Comparison of ENCODE assay signal across 8 cellular contexts in genomic region chr12:64780531-64781373, GRCh38. TPM values are rescaled to one million over a fixed set of nuclear protein-coding genes. Genes with fewer than 3 reads are reported as not detected.
DNase-seq lines count a peak whose midpoint lies in the region; ATAC-seq, FAIRE-seq and TF ChIP-seq lines count a peak whose summit lies in the region.

No MANE protein-coding gene starts in this region.

- no peak overlapping the region for H3K27ac ChIP-seq in AG04450 (ENCODE audit: low read depth, low read length)

- peaks cover 3% of the 10 kb centered on the region; the same call in 1 of the 2 replicates for H3K9me3 ChIP-seq in AG04450 (ENCODE audit: control insufficient read depth, insufficient read depth, low read length)

- DNase-seq in AG04450 (ENCODE audit: low read depth, low spot score) (no peak), GM19239 (ENCODE audit: insufficient read length, low spot score) (peak; percentile 14), NCI-H1417 treated with DMSO at 0.1 percent for 48 hours (lab: John Stamatoyannopoulos, UW) (peak; percentile 37), Right ventricle myocardium inferior (ENCODE audit: missing footprints) (peak; percentile 79), osteocyte (ENCODE audit: extremely low spot score, unreplicated experiment) (no peak), COLO829 (ENCODE audit: low spot score) (no peak)
- no peak for DNase-seq in activated T-cell treated with anti-CD3 and anti-CD28 coated beads, Interleukin-2, amount 50 U/mL, for 4 hours

- no peaks in the 10 kb centered on the region for H3K36me3 Mint-ChIP-seq in activated T-cell treated with anti-CD3 and anti-CD28 coated beads, Interleukin-2, amount 50 U/mL, for 4 hours (ENCODE audit: insufficient read depth)
- H3K36me3 Mint-ChIP-seq in osteocyte (ENCODE audit: unreplicated experiment) = peaks cover under 1% of the 10 kb centered on the region

- H3K4me3 ChIP-seq in AG04450 (ENCODE audit: low read depth, low read length) = peak overlapping the region; percentile 31

- H3K27me3 ChIP-seq in AG04450 (ENCODE audit: control insufficient read depth, insufficient read depth, low read length) = peaks cover 48% of the 10 kb centered on the region

- TF ChIP-seq CTCF in AG04450 (IDR thresholded peaks at IDR 0.05; ENCODE audit: low read depth, low read length) (no peak), osteocyte (IDR thresholded peaks at IDR 0.05) (no peak)

- peaks cover 19% of the 10 kb centered on the region for H3K9me3 Mint-ChIP-seq in activated T-cell treated with anti-CD3 and anti-CD28 coated beads, Interleukin-2, amount 50 U/mL, for 4 hours
- peaks cover 9% of the 10 kb centered on the region for H3K9me3 Mint-ChIP-seq in osteocyte (ENCODE audit: unreplicated experiment)

- POLR2A ChIA-PET in AG04450 (lab: Yijun Ruan, JAX) = interaction anchor here (0.8 kb wide), 1 partner anchor 16 kb away, joined by 5 read pairs; no protein-coding TSS in a partner anchor

- CTCF ChIA-PET in AG04450 (lab: Charles Lee) = interaction anchor here (0.6 to 3.8 kb wide), 3 partner anchors 16 to 290 kb away, joined by 3 to 17 read pairs (median 15); no protein-coding TSS in a partner anchor

- no peak overlapping the region for H3K27ac Mint-ChIP-seq in osteocyte (ENCODE audit: unreplicated experiment)

- H3K4me1 Mint-ChIP-seq in activated T-cell treated with anti-CD3 and anti-CD28 coated beads, Interleukin-2, amount 50 U/mL, for 4 hours (ENCODE audit: low read depth) = peaks cover 15% of the 10 kb centered on the region
- peaks cover 12% of the 10 kb centered on the region for H3K4me1 Mint-ChIP-seq in osteocyte (ENCODE audit: unreplicated experiment)

- H3K4me3 Mint-ChIP-seq in activated T-cell treated with anti-CD3 and anti-CD28 coated beads, Interleukin-2, amount 50 U/mL, for 4 hours = peak overlapping the region; percentile 78
- peak overlapping the region; percentile 67 for H3K4me3 Mint-ChIP-seq in osteocyte (ENCODE audit: unreplicated experiment)

- FAIRE-seq in GM19239 (lab: Jason Lieb, UNC) = no peak

- intact Hi-C loops in Right ventricle myocardium inferior (cut with DNase I) = no loop called here

- peak; percentile 76 to 79 for ATAC-seq in activated T-cell treated with anti-CD3 and anti-CD28 coated beads, Interleukin-2, amount 50 U/mL, for 4 hours
- ATAC-seq in Right ventricle myocardium inferior (peak; percentile 72), HG03097 (IDR thresholded peaks at IDR 0.05; ENCODE audit: low FRiP score, unreplicated experiment) (no peak)

- peaks cover 67% of the 10 kb centered on the region for H3K27me3 Mint-ChIP-seq in activated T-cell treated with anti-CD3 and anti-CD28 coated beads, Interleukin-2, amount 50 U/mL, for 4 hours (ENCODE audit: low read depth)
- H3K27me3 Mint-ChIP-seq in osteocyte (ENCODE audit: unreplicated experiment) = peaks cover 76% of the 10 kb centered on the region

RNA-seq across cellular contexts. Expression of gene GNS, which starts 21.5 kb away (rescaled TPM):
- polyA plus RNA-seq in AG04450 (2011; rRNA removed) = 176 and 212 TPM in 2 replicates
- polyA minus RNA-seq in AG04450 (2011; rRNA and poly(A)+ RNA removed) = 251 and 299 TPM in 2 replicates
- 10 to 100 TPM; 15.7 to 17.2 (median 16.0) TPM for total RNA-seq in activated T-cell treated with anti-CD3 and anti-CD28 coated beads, Interleukin-2, amount 50 U/mL, for 4 hours
- total RNA-seq in Right ventricle myocardium inferior = 101 TPM
- 150 and 166 TPM in 2 replicates for total RNA-seq in osteocyte

RNA-seq across cellular contexts. Expression of gene TBC1D30, which starts 43.7 kb away (rescaled TPM):
- polyA plus RNA-seq in AG04450 (2011; rRNA removed) = 0.40 and 0.57 TPM in 2 replicates
- polyA minus RNA-seq in AG04450 (2011; rRNA and poly(A)+ RNA removed) = 1.1 and 1.6 TPM in 2 replicates
- total RNA-seq in activated T-cell treated with anti-CD3 and anti-CD28 coated beads, Interleukin-2, amount 50 U/mL, for 4 hours = under 1 TPM; 0.24 to 0.81 (median 0.47) TPM
- total RNA-seq in Right ventricle myocardium inferior = 0.35 TPM
- 1.2 and 2.0 TPM in 2 replicates for total RNA-seq in osteocyte

Comparison
In these comparisons a context has a peak if more than half of its experiments do, and no peak if none do; other contexts are left out.
1. DNase-seq: peak in GM19239 (single experiment), NCI-H1417 treated with DMSO at 0.1 percent for 48 hours (single experiment) and Right ventricle myocardium inferior (single experiment); none in AG04450 (single experiment), activated T-cell treated with anti-CD3 and anti-CD28 coated beads, Interleukin-2, amount 50 U/mL, for 4 hours (single experiment), osteocyte (single experiment) and COLO829 (single experiment).